ENCODE assay signal across 8 cellular contexts in genomic region chr14:64654072-64654899, GRCh38. TPM values are rescaled to one million over a fixed set of nuclear protein-coding genes. Genes with fewer than 3 reads are reported as not detected.
DNase-seq lines count a peak whose midpoint lies in the region; TF ChIP-seq lines count a peak whose summit lies in the region.

No MANE protein-coding gene starts in this region.

- peaks cover 10% of the 10 kb centered on the region for H3K27me3 Mint-ChIP-seq in neural progenitor cell (ENCODE audit: insufficient read depth, low read depth)
- H3K27me3 Mint-ChIP-seq in endothelial cell (ENCODE audit: unreplicated experiment), result peaks cover 4% of the 10 kb centered on the region

- H3K79me2 ChIP-seq in neural progenitor cell (ENCODE audit: low read depth), result no peaks in the 10 kb centered on the region

- no peaks in the 10 kb centered on the region for H3K4me1 ChIP-seq in neural progenitor cell

- H3K9me3 Mint-ChIP-seq in neural progenitor cell (no peaks in the 10 kb centered on the region), endothelial cell (ENCODE audit: unreplicated experiment) (no peaks in the 10 kb centered on the region)

- H3K36me3 ChIP-seq in neural progenitor cell, result no peaks in the 10 kb centered on the region

- no peaks in the 10 kb centered on the region for H4K20me1 ChIP-seq in neural progenitor cell (ENCODE audit: low read depth)

- H3F3A ChIP-seq in neural progenitor cell (ENCODE audit: low read depth), result no peaks in the 10 kb centered on the region

- H3K36me3 Mint-ChIP-seq in neural progenitor cell (no peaks in the 10 kb centered on the region), endothelial cell (ENCODE audit: low read depth, unreplicated experiment) (no peaks in the 10 kb centered on the region)

- no peak overlapping the region for H3K27ac ChIP-seq in neural progenitor cell

- H3K4me3 Mint-ChIP-seq in neural progenitor cell (no peak overlapping the region), endothelial cell (ENCODE audit: unreplicated experiment) (no peak overlapping the region)

- no peak overlapping the region for H3K9ac ChIP-seq in neural progenitor cell

- H3K9me3 ChIP-seq in neural progenitor cell (ENCODE audit: low read depth), result no peaks in the 10 kb centered on the region

- DNase-seq in GM04504 (ENCODE audit: low read depth) (peak; percentile 79), NCI-H146 treated with DMSO at 0.1 percent for 48 hours (lab: John Stamatoyannopoulos, UW; ENCODE audit: unreplicated experiment) (peak; percentile 23), dedifferentiated amniotic fluid mesenchymal stem cell (ENCODE audit: extremely low spot score) (peak; percentile 57), neural progenitor cell (ENCODE audit: low spot score) (no peak), NCI-H2029 (lab: John Stamatoyannopoulos, UW) (no peak), NCI-H2081 treated with DMSO at 0.1 percent for 48 hours (lab: John Stamatoyannopoulos, UW) (no peak), endothelial cell (ENCODE audit: low spot score) (no peak), T-helper 9 cell (no peak)

- no peaks in the 10 kb centered on the region for H3K4me1 Mint-ChIP-seq in neural progenitor cell
- peaks cover 7% of the 10 kb centered on the region for H3K4me1 Mint-ChIP-seq in endothelial cell (ENCODE audit: unreplicated experiment)

- TF ChIP-seq CTCF in neural progenitor cell (IDR thresholded peaks at IDR 0.05), result no peak
- no peak for TF ChIP-seq CTCF in endothelial cell (IDR thresholded peaks at IDR 0.05; ENCODE audit: unreplicated experiment)

- H2AFZ ChIP-seq in neural progenitor cell (replicated peaks), result no peak overlapping the region

- H3K4me3 ChIP-seq in neural progenitor cell, result no peak overlapping the region

- peak overlapping the region; percentile 30 for H3K27ac Mint-ChIP-seq in neural progenitor cell
- H3K27ac Mint-ChIP-seq in endothelial cell (ENCODE audit: unreplicated experiment), result no peak overlapping the region

- H3K4me2 ChIP-seq in neural progenitor cell, result no peak overlapping the region

- no peaks in the 10 kb centered on the region for H3K27me3 ChIP-seq in neural progenitor cell

RNA-seq across cellular contexts. Expression of gene PLEKHG3, which starts 49.9 kb away (rescaled TPM):
- 12.6 and 50.0 TPM in 2 replicates for total RNA-seq in neural progenitor cell (ENCODE audit: low replicate concordance)
- 31.4 TPM for total RNA-seq in endothelial cell (ENCODE audit: unreplicated experiment)

Comparison
In these comparisons a context has a peak if more than half of its experiments do, and no peak if none do; other contexts are left out.
1. DNase-seq: peak in GM04504 (single experiment), NCI-H146 treated with DMSO at 0.1 percent for 48 hours (single experiment) and dedifferentiated amniotic fluid mesenchymal stem cell (single experiment); none in neural progenitor cell (single experiment), NCI-H2029 (single experiment), NCI-H2081 treated with DMSO at 0.1 percent for 48 hours (single experiment), endothelial cell (single experiment) and T-helper 9 cell (single experiment).